In genomic region chr17:67245073-67245693, GRCh38 we compare ENCODE assay signal across 1 cellular context.
A peak's percentile ranks its signal among the peaks of the same experiment; 100 is the strongest.
TF ChIP-seq lines count a peak whose summit lies in the region.

A gene with protein sequence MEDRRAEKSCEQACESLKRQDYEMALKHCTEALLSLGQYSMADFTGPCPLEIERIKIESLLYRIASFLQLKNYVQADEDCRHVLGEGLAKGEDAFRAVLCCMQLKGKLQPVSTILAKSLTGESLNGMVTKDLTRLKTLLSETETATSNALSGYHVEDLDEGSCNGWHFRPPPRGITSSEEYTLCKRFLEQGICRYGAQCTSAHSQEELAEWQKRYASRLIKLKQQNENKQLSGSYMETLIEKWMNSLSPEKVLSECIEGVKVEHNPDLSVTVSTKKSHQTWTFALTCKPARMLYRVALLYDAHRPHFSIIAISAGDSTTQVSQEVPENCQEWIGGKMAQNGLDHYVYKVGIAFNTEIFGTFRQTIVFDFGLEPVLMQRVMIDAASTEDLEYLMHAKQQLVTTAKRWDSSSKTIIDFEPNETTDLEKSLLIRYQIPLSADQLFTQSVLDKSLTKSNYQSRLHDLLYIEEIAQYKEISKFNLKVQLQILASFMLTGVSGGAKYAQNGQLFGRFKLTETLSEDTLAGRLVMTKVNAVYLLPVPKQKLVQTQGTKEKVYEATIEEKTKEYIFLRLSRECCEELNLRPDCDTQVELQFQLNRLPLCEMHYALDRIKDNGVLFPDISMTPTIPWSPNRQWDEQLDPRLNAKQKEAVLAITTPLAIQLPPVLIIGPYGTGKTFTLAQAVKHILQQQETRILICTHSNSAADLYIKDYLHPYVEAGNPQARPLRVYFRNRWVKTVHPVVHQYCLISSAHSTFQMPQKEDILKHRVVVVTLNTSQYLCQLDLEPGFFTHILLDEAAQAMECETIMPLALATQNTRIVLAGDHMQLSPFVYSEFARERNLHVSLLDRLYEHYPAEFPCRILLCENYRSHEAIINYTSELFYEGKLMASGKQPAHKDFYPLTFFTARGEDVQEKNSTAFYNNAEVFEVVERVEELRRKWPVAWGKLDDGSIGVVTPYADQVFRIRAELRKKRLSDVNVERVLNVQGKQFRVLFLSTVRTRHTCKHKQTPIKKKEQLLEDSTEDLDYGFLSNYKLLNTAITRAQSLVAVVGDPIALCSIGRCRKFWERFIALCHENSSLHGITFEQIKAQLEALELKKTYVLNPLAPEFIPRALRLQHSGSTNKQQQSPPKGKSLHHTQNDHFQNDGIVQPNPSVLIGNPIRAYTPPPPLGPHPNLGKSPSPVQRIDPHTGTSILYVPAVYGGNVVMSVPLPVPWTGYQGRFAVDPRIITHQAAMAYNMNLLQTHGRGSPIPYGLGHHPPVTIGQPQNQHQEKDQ (N-terminal part only) (minus strand): TSS chr17:67245196. CDS start chr17:67218804, 26,392 bp downstream.

TF ChIP-seq in HepG2, 621 proteins besides CTCF, POLR2A, EP300 and RAD21 (continued from another document and continues in another):
- TF ChIP-seq THAP9 (CRISPR knock-in tag; IDR thresholded peaks at IDR 0.05; ENCODE audit: borderline replicate concordance), result no peak; the same call in 1 of the 2 replicates
- TF ChIP-seq SMARCC2 (IDR thresholded peaks at IDR 0.05), result no peak
- no peak for TF ChIP-seq DBP (CRISPR knock-in tag; IDR thresholded peaks at IDR 0.05; ENCODE audit: not compliant biosample characterization)
- 0 out of 2 replicates have a peak, but pooled peaks have one; percentile 15 for TF ChIP-seq ZBTB10 (CRISPR knock-in tag; IDR thresholded peaks at IDR 0.05; ENCODE audit: borderline replicate concordance)
- TF ChIP-seq CBX2 (IDR thresholded peaks at IDR 0.05; ENCODE audit: low read depth, low read length), result no peak
- no peak for TF ChIP-seq CBX2 (CRISPR knock-in tag; IDR thresholded peaks at IDR 0.05; ENCODE audit: low read depth)
- TF ChIP-seq NR2F2 (IDR thresholded peaks at IDR 0.05; ENCODE audit: borderline replicate concordance, low read depth), result no peak
- no peak for TF ChIP-seq MAF1 (CRISPR knock-in tag; IDR thresholded peaks at IDR 0.05; ENCODE audit: borderline replicate concordance)
- TF ChIP-seq PPARG (CRISPR knock-in tag; conservative IDR thresholded peaks at IDR 0.05), result no peak
- no peak for TF ChIP-seq ZNF33A (CRISPR knock-in tag; IDR thresholded peaks at IDR 0.05; ENCODE audit: borderline replicate concordance)
- no peak for TF ChIP-seq HNRNPH1 (optimal IDR thresholded peaks at IDR 0.05; ENCODE audit: low read depth, low read length)
- TF ChIP-seq SMAD9 (CRISPR knock-in tag; IDR thresholded peaks at IDR 0.05), result no peak
- no peak for TF ChIP-seq SYNCRIP (IDR thresholded peaks at IDR 0.05; ENCODE audit: insufficient read depth, low read depth, low read length)
- TF ChIP-seq, protein P1, sequence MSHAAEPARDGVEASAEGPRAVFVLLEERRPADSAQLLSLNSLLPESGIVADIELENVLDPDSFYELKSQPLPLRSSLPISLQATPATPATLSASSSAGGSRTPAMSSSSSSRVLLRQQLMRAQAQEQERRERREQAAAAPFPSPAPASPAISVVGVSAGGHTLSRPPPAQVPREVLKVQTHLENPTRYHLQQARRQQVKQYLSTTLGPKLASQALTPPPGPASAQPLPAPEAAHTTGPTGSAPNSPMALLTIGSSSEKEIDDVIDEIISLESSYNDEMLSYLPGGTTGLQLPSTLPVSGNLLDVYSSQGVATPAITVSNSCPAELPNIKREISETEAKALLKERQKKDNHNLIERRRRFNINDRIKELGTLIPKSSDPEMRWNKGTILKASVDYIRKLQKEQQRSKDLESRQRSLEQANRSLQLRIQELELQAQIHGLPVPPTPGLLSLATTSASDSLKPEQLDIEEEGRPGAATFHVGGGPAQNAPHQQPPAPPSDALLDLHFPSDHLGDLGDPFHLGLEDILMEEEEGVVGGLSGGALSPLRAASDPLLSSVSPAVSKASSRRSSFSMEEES (CRISPR knock-in tag; IDR thresholded peaks at IDR 0.05), result no peak
- TF ChIP-seq FOXK1 (CRISPR knock-in tag; IDR thresholded peaks at IDR 0.05; ENCODE audit: borderline replicate concordance, low read depth), result no peak
- no peak for TF ChIP-seq NR2C2 (CRISPR knock-in tag; IDR thresholded peaks at IDR 0.05; ENCODE audit: borderline replicate concordance)
- TF ChIP-seq ZNF615 (CRISPR knock-in tag; IDR thresholded peaks at IDR 0.05; ENCODE audit: borderline replicate concordance), result 0 out of 2 replicates have a peak, but pooled peaks have one; percentile 72
- no peak for TF ChIP-seq HMGA1 (CRISPR knock-in tag; conservative IDR thresholded peaks at IDR 0.05)
- no peak for TF ChIP-seq ZFP36 (IDR thresholded peaks at IDR 0.05; ENCODE audit: borderline replicate concordance, low read depth, low read length, partially characterized antibody)
- peak; percentile 49; the same call in 1 of the 2 replicates for TF ChIP-seq ZNF281 (CRISPR knock-in tag; IDR thresholded peaks at IDR 0.05; ENCODE audit: borderline replicate concordance)
- no peak for TF ChIP-seq ATM (IDR thresholded peaks at IDR 0.05; ENCODE audit: borderline replicate concordance)
- no peak for TF ChIP-seq NFIB (CRISPR knock-in tag; IDR thresholded peaks at IDR 0.05; ENCODE audit: borderline replicate concordance)
- no peak for TF ChIP-seq PRDM4 (CRISPR knock-in tag; IDR thresholded peaks at IDR 0.05; ENCODE audit: borderline replicate concordance)
- no peak for TF ChIP-seq ZSCAN20 (CRISPR knock-in tag; IDR thresholded peaks at IDR 0.05; ENCODE audit: borderline replicate concordance)
- no peak for TF ChIP-seq ZMYM2 (CRISPR knock-in tag; IDR thresholded peaks at IDR 0.05)
- no peak for TF ChIP-seq ZEB1 (IDR thresholded peaks at IDR 0.05; ENCODE audit: insufficient replicate concordance, low read depth)
- no peak for TF ChIP-seq CREBL2 (CRISPR knock-in tag; IDR thresholded peaks at IDR 0.05; ENCODE audit: borderline replicate concordance)
- no peak for TF ChIP-seq KLF13 (CRISPR knock-in tag; IDR thresholded peaks at IDR 0.05)
- no peak for TF ChIP-seq ZHX1 (CRISPR knock-in tag; IDR thresholded peaks at IDR 0.05; ENCODE audit: low read depth)
- TF ChIP-seq ZNF367 (CRISPR knock-in tag; IDR thresholded peaks at IDR 0.05; ENCODE audit: borderline replicate concordance), result no peak
- TF ChIP-seq TERF1 (CRISPR knock-in tag; IDR thresholded peaks at IDR 0.05), result no peak
- TF ChIP-seq ZNF616 (CRISPR knock-in tag; IDR thresholded peaks at IDR 0.05; ENCODE audit: low read depth), result 0 out of 2 replicates have a peak, but pooled peaks have one; percentile 19
- TF ChIP-seq KLF12 (CRISPR knock-in tag; IDR thresholded peaks at IDR 0.05; ENCODE audit: borderline replicate concordance), result no peak
